13 cellular contexts compared by ENCODE assay signal in the genomic region with DNA sequence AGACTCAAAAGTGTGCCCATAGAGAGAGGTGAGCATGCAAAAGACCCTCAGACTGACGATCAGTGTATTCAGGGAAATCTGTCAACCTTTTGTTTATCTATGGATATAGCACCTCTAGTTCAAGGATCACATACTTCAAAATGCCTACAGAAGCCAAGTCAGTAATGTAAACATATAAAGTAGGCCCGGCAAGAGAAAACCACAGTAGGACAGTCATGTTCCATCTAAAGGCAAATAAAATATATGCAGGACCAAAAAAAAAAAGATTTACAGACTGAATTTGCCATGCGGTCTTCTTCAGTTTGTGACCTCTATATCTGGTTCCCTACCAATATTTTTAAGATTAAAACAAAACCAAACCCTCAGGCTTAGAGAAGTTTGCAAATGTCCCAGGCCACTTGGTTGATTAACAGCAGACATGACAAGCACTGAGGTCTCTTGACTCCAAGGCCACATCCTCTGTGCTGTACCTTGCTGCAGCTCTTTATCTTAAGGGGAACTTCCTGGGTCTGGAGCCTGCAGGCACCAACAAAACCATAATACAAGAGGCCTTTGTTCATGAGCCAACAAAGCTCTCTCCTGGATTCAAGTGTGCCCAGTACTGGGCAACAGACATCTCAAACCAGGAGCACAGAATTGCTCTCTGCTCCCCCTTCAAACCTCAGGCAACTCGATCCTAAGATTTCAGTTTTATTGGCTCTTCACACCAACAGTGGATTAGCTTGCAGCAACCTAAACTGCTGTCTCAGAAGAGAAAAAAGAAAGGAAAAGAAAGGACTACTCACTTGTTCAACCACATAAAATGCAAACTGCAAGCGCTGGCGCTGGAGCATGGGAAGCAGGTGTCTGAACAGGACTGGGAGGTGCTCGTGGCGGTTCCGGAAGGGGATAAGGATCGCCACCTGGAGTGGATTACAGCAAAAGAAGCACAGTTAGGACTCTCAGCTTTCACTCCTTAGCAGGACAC.
DNase-seq lines count a peak whose midpoint lies in the region; ATAC-seq and TF ChIP-seq lines count a peak whose summit lies in the region.
"Had no signal": no experiment of that assay in that cellular context is flagged by ENCODE, and none has a peak within 500 bp of the region (broad histone marks: within the 10 kb centered on the region; RNA-seq: fewer than 3 reads in every experiment).

No MANE protein-coding gene starts in this region.

- peaks cover 16% of the 10 kb centered on the region for H3K36me3 Mint-ChIP-seq in neural crest cell (ENCODE audit: low read depth)
- peaks cover 56% of the 10 kb centered on the region for H3K36me3 Mint-ChIP-seq in T-cell

- CTCF ChIA-PET in GM10248 (lab: Yijun Ruan, JAX) (interaction anchor here (1.1 to 1.9 kb wide), 6 partner anchors 9 to 205 kb away, joined by 3 to 5 read pairs (median 4); no protein-coding TSS in a partner anchor), T-cell (lab: Charles Lee) (no interaction called here)

- no peaks in the 10 kb centered on the region for H3K9me3 Mint-ChIP-seq in neural crest cell
- no peaks in the 10 kb centered on the region for H3K9me3 Mint-ChIP-seq in T-cell

- H3K27ac ChIP-seq in caudate nucleus (ENCODE audit: low read depth, low read length), result peak overlapping the region; percentile 1
- H3K27ac ChIP-seq: tibial artery had no signal

- TF ChIP-seq CTCF in neural crest cell (conservative IDR thresholded peaks at IDR 0.05) (no peak), GM10248 (IDR thresholded peaks at IDR 0.05; ENCODE audit: control extremely low read depth, extremely low read depth, low read depth, missing control alignments) (no peak)

- H3K4me1 Mint-ChIP-seq in neural crest cell, result peaks cover 19% of the 10 kb centered on the region
- peaks cover 0 to 8% (median 0%) of the 10 kb centered on the region in 3 donors for H3K4me1 Mint-ChIP-seq in T-cell

- no peak overlapping the region for H3K4me3 Mint-ChIP-seq in neural crest cell
- no peak overlapping the region for H3K4me3 Mint-ChIP-seq in T-cell

- H3K27ac Mint-ChIP-seq in neural crest cell (ENCODE audit: unreplicated experiment) (peak overlapping the region; percentile 93), T-cell (peak overlapping the region in 1 of 2 donors; percentile 55)

- DNase-seq in DMS53 treated with DMSO at 0.1 percent for 48 hours (lab: John Stamatoyannopoulos, UW; ENCODE audit: unreplicated experiment), result peak; percentile 11
- peak; percentile 91 for DNase-seq in NCI-H2107 (lab: John Stamatoyannopoulos, UW)
- no peak for DNase-seq in caudate nucleus (lab: John Stamatoyannopoulos, UW)
- DNase-seq in neural crest cell (ENCODE audit: low read depth, low spot score), result no peak
- DNase-seq in GM10248 (ENCODE audit: extremely low spot score), result no peak
- DNase-seq in T-cell, result no peak
- DNase-seq in activated gamma-delta T cell (lab: John Stamatoyannopoulos, UW), result no peak
- DNase-seq: activated naive CD4-positive, alpha-beta T cell; Kasumi-1; stimulated activated CD4-positive, alpha-beta T cell treated with anti-CD3 and anti-CD28 coated beads, Interleukin-4, amount 100 ng/mL, for 4 hours; T1000; tibial artery had no signal

- no peaks in the 10 kb centered on the region for H3K27me3 Mint-ChIP-seq in neural crest cell (ENCODE audit: low read depth)
- no peaks in the 10 kb centered on the region for H3K27me3 Mint-ChIP-seq in T-cell

- POLR2A ChIA-PET in GM10248 (lab: Yijun Ruan, JAX), result interaction anchor here (0.6 kb wide), 1 partner anchor 44 kb away, joined by 4 read pairs; no protein-coding TSS in a partner anchor
- POLR2A ChIA-PET in T-cell (lab: Charles Lee), result no interaction called here

- ATAC-seq in GM21576 (IDR thresholded peaks at IDR 0.05; ENCODE audit: unreplicated experiment) (no peak), T-cell (replicated peaks in 1 of 4) (no peak)

Comparison
In these comparisons a context has a peak if more than half of its experiments do, and no peak if none do; other contexts are left out.
1. DNase-seq: peak in DMS53 treated with DMSO at 0.1 percent for 48 hours (single experiment) and NCI-H2107 (single experiment); none in caudate nucleus (0 of 61), neural crest cell (single experiment), GM10248 (single experiment), T-cell (0 of 34) and activated gamma-delta T cell (single experiment).